In the genomic region with DNA sequence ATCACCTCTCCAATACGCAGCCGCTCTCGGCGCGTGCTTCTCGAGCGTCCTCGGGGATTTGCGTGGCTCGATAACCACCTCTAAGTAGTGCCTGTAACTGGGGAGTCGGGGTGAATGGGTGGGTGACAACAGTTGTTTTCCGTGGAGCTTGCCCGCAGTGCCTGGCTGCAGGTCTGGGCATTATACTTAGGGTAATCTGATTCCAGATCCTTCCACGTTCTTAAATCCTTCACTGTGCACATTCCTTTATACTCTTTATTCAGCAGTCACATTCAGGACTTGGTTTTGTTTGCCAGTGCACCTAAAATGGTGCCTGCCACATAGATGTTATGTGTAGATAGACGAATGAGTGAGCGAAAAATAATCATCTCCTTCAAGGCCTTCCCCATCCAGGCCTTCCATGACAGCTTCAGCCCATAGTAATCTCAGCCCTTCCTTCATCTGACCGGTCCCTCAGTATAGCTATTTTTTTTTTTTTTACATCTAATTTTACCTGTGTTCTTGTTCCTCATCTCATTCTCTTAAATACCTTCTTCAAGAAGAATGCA, we compare ENCODE assay signal across 8 cellular contexts. TPM values are rescaled to one million over a fixed set of nuclear protein-coding genes. Genes with fewer than 3 reads are reported as not detected.
DNase-seq lines count a peak whose midpoint lies in the region; ATAC-seq and TF ChIP-seq lines count a peak whose summit lies in the region.

No MANE protein-coding gene starts in this region.

- no peak for ATAC-seq in GM19397 (IDR thresholded peaks at IDR 0.05; ENCODE audit: unreplicated experiment)

- H3K4me1 Mint-ChIP-seq in endodermal cell: peaks cover 16% of the 10 kb centered on the region
- H3K4me1 Mint-ChIP-seq in neural progenitor cell: peaks cover 20% of the 10 kb centered on the region

- H3K4me1 ChIP-seq in PC-9 (replicated peaks; ENCODE audit: insufficient read depth): peaks cover 20% of the 10 kb centered on the region
- no peaks in the 10 kb centered on the region for H3K4me1 ChIP-seq in endodermal cell (ENCODE audit: control insufficient read depth, insufficient read depth, low read length)
- peaks cover 3% of the 10 kb centered on the region for H3K4me1 ChIP-seq in neural progenitor cell

- TF ChIP-seq CTCF in PC-9 (conservative IDR thresholded peaks at IDR 0.05): no peak
- TF ChIP-seq CTCF in endodermal cell (conservative IDR thresholded peaks at IDR 0.05): no peak
- TF ChIP-seq CTCF in neural progenitor cell (IDR thresholded peaks at IDR 0.05): no peak

- 4 to 40% methylated on average over 3 to 17 of the region's 17 CpGs for WGBS in endodermal cell (ENCODE audit: insufficient coverage in 1 of 2, insufficient read length in 1 of 2), 2 experiments

- H3F3A ChIP-seq in PC-9 (ENCODE audit: insufficient read depth, low read depth): peaks cover 42% of the 10 kb centered on the region
- H3F3A ChIP-seq in neural progenitor cell (ENCODE audit: low read depth): peaks cover 49% of the 10 kb centered on the region

- H3K9me3 Mint-ChIP-seq in endodermal cell: no peaks in the 10 kb centered on the region
- no peaks in the 10 kb centered on the region for H3K9me3 Mint-ChIP-seq in neural progenitor cell

- peak overlapping the region; percentile 99 for H3K27ac Mint-ChIP-seq in endodermal cell
- peak overlapping the region; percentile 64 for H3K27ac Mint-ChIP-seq in neural progenitor cell

- 0 out of 2 replicates have a peak, but pooled peaks cover 5% of the 10 kb centered on the region for H4K20me1 ChIP-seq in PC-9 (ENCODE audit: insufficient read depth)
- no peaks in the 10 kb centered on the region for H4K20me1 ChIP-seq in neural progenitor cell (ENCODE audit: low read depth)

- intact Hi-C loops in PC-9 (cut with micrococcal nuclease; ENCODE audit: unreplicated experiment): loop anchor here (1.0 to 10.0 kb wide), 3 partner anchors 109 to 809 kb away; partner anchors contain the start of genes ABTB2, APIP and PDHX

- H3K36me3 ChIP-seq in PC-9 (ENCODE audit: low read depth) (peaks cover 21% of the 10 kb centered on the region; the same call in 1 of the 2 replicates), endodermal cell (ENCODE audit: control insufficient read depth, insufficient read depth, low read length) (peaks cover 53% of the 10 kb centered on the region), neural progenitor cell (peaks cover 3% of the 10 kb centered on the region)

- H3K27me3 Mint-ChIP-seq in endodermal cell (ENCODE audit: insufficient read depth) (no peaks in the 10 kb centered on the region), neural progenitor cell (ENCODE audit: insufficient read depth, low read depth) (peaks cover 13% of the 10 kb centered on the region)

- H3K4me2 ChIP-seq in PC-9 (peak overlapping the region; percentile 94), neural progenitor cell (peak overlapping the region; percentile 85)

- peak overlapping the region; percentile 95 for H2AFZ ChIP-seq in PC-9
- H2AFZ ChIP-seq in neural progenitor cell (replicated peaks): peak overlapping the region; percentile 69

- peaks cover 18% of the 10 kb centered on the region for H3K36me3 Mint-ChIP-seq in endodermal cell (ENCODE audit: low read depth)
- H3K36me3 Mint-ChIP-seq in neural progenitor cell: no peaks in the 10 kb centered on the region

- POLR2A ChIA-PET in PC-9 (lab: Charles Lee; ENCODE audit: unreplicated experiment): interaction anchor here (0.6 to 0.7 kb wide), 2 partner anchors 84 to 298 kb away, joined by 4 to 5 read pairs; no protein-coding TSS in a partner anchor

- H3K9me3 ChIP-seq in PC-9 (ENCODE audit: insufficient read depth, low read depth) (no peaks in the 10 kb centered on the region), endodermal cell (ENCODE audit: control insufficient read depth, low read length) (no peaks in the 10 kb centered on the region), neural progenitor cell (ENCODE audit: low read depth) (no peaks in the 10 kb centered on the region)

- CTCF ChIA-PET in PC-9 (lab: Charles Lee): interaction anchor here (0.6 to 0.9 kb wide), 7 partner anchors 12 to 1286 kb away, joined by 3 to 9 read pairs (median 3); no protein-coding TSS in a partner anchor

- H3K4me3 Mint-ChIP-seq in endodermal cell (peak overlapping the region; percentile 94), neural progenitor cell (peak overlapping the region; percentile 95)

- H3K27me3 ChIP-seq in PC-9 (ENCODE audit: insufficient read depth, low read depth) (no peaks in the 10 kb centered on the region), endodermal cell (ENCODE audit: control insufficient read depth, insufficient read depth, low read length, poor library complexity, severe bottlenecking) (no peaks in the 10 kb centered on the region), neural progenitor cell (no peaks in the 10 kb centered on the region)

- BruUV-seq in PC-9 (replicated peaks; lab: Mats Ljungman, UMichigan): no TSS peak

- DNase-seq in NCI-H2171 treated with DMSO at 0.1 percent for 48 hours (lab: John Stamatoyannopoulos, UW): peak; percentile 67
- DNase-seq in NCI-H2171 (lab: John Stamatoyannopoulos, UW): no peak
- no peak for DNase-seq in PC-9
- no peak for DNase-seq in endodermal cell
- no peak for DNase-seq in neural progenitor cell (ENCODE audit: low spot score)
- DNase-seq in iPS-NIHi7 (ENCODE audit: extremely low spot score): no peak
- no peak for DNase-seq in HCEC 1CT

- peaks cover 37% of the 10 kb centered on the region for H3K79me2 ChIP-seq in PC-9 (ENCODE audit: low read depth)
- peaks cover 31% of the 10 kb centered on the region for H3K79me2 ChIP-seq in neural progenitor cell (ENCODE audit: low read depth)

- H3K9ac ChIP-seq in endodermal cell (ENCODE audit: extremely low read depth, low read length, poor library complexity, severe bottlenecking) (peak overlapping the region; percentile 89), neural progenitor cell (peak overlapping the region; percentile 91)

- H3K4me3 ChIP-seq in PC-9 (peak overlapping the region; percentile 88), endodermal cell (ENCODE audit: low read length) (peak overlapping the region; percentile 92), neural progenitor cell (peak overlapping the region; percentile 81)

- H3K27ac ChIP-seq in PC-9 (peak overlapping the region; percentile 90), endodermal cell (ENCODE audit: low read depth, low read length) (peak overlapping the region; percentile 80), neural progenitor cell (peak overlapping the region; percentile 16)

- H3K9me2 ChIP-seq in PC-9 (ENCODE audit: insufficient read depth): no peaks in the 10 kb centered on the region

RNA-seq across cellular contexts. Expression of gene NAT10, which starts 0.6 kb away (rescaled TPM):
- 53.2 and 62.3 TPM in 2 replicates for total RNA-seq in PC-9 (2021)
- total RNA-seq in endodermal cell: 10 to 100 TPM; 59.7 to 61.0 TPM
- 37.3 TPM for polyA plus RNA-seq in endodermal cell (2013, experiment 1 of 2)
- polyA plus RNA-seq in endodermal cell (2013, experiment 2 of 2): 34.9 TPM
- total RNA-seq in neural progenitor cell (ENCODE audit: low replicate concordance): 42.9 and 44.6 TPM in 2 replicates

RNA-seq across cellular contexts. Expression of gene CAPRIN1, which starts 54.5 kb away (rescaled TPM):
- 258 and 289 TPM in 2 replicates for total RNA-seq in PC-9 (2021)
- total RNA-seq in endodermal cell: 100 to 1,000 TPM; 226 to 241 TPM
- 292 TPM for polyA plus RNA-seq in endodermal cell (2013, experiment 1 of 2)
- 275 TPM for polyA plus RNA-seq in endodermal cell (2013, experiment 2 of 2)
- total RNA-seq in neural progenitor cell (ENCODE audit: low replicate concordance): 275 and 498 TPM in 2 replicates

Comparison
In these comparisons a context has a peak if more than half of its experiments do, and no peak if none do; other contexts are left out.
1. H3K27ac ChIP-seq: peak in every context shown above with its lines; median percentile 90 in PC-9; 80 in endodermal cell; 16 in neural progenitor cell.